8 cellular contexts compared by ENCODE assay signal in the genomic region with DNA sequence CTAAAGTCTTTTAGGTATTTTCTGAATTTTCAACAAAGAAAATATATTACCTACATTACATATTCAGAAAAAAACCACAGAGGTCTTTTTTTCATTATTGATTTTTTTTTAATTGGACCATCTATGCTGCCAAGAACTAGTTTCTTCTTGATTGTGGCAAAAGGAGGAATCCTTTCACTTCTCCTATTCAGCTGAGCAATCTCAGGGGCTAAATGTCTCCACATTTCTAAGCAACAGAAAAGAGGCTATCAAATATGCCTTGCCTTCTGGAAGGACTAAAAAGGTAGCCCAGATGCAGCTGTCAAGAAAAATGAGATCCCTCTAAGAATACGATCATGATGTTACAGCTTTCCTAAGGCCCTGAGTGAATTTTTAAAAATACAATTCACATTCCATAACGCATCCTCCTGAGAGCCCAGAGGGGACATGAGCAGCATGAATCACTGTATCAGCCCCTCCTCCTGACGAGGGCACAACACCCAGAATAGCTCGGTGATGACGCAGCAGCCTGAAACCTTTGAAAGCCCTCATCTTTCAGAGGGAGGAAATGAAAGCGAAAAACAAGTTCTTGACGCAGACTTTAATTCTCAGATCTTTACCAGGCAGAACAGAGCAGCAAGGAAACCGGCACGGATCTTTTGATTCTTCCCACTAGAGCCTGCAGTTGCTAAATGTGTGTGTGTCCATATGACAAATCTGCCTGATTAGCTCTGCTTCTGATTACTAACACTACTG. TPM values are rescaled to one million over a fixed set of nuclear protein-coding genes. Genes with fewer than 3 reads are reported as not detected.
A peak's percentile ranks its signal among the peaks of the same experiment; 100 is the strongest.
DNase-seq lines count a peak whose midpoint lies in the region; ATAC-seq, FAIRE-seq and TF ChIP-seq lines count a peak whose summit lies in the region.

No MANE protein-coding gene starts in this region.

- TF ChIP-seq EP300 in stomach (IDR thresholded peaks at IDR 0.05): peak; percentile 28

- H3K9me3 ChIP-seq in RWPE2 (ENCODE audit: severe bottlenecking): no peaks in the 10 kb centered on the region
- no peaks in the 10 kb centered on the region for H3K9me3 ChIP-seq in neuron (ENCODE audit: low read length)
- no peaks in the 10 kb centered on the region for H3K9me3 ChIP-seq in stomach

- TF ChIP-seq CTCF in RWPE2 (IDR thresholded peaks at IDR 0.05; ENCODE audit: poor library complexity, severe bottlenecking): no peak
- TF ChIP-seq CTCF in foreskin fibroblast (IDR thresholded peaks at IDR 0.05; ENCODE audit: low read depth, low read length): no peak
- TF ChIP-seq CTCF in stomach (IDR thresholded peaks at IDR 0.05): no peak

- 6 to 34% (median 25%) methylated on average over 9 of the region's 9 CpGs for WGBS in stomach, 5 donors

- H3K4me3 ChIP-seq in RWPE2 (ENCODE audit: severe bottlenecking) (peak overlapping the region; percentile 11), foreskin fibroblast (ENCODE audit: low read depth in 1 of 2, low read length in 2 of 2) (peak overlapping the region; percentile 51 to 59), neuron (ENCODE audit: low read length) (peak overlapping the region; percentile 48), stomach (peak overlapping the region in 3 of 4 donors; percentile 6 to 36 (median 34))

- peak overlapping the region; percentile 65 for H2AFZ ChIP-seq in neuron (ENCODE audit: low read depth, low read length)

- FAIRE-seq in GM19239 (lab: Jason Lieb, UNC): peak; percentile 98

- peak overlapping the region; percentile 88 for H3K27ac ChIP-seq in RWPE2 (ENCODE audit: poor library complexity, severe bottlenecking)
- peak overlapping the region; percentile 66 to 90 (median 83) for H3K27ac ChIP-seq in stomach

- ATAC-seq in HG03439 (IDR thresholded peaks at IDR 0.05; ENCODE audit: unreplicated experiment) (peak; percentile 89), RWPE2 (ENCODE audit: low read depth) (peak; percentile 99)

- peak in 1 of 4 donors; percentile 19 for TF ChIP-seq POLR2A in stomach (IDR thresholded peaks at IDR 0.05)

- DNase-seq in AG08395 (ENCODE audit: low spot score) (peak; percentile 94), GM19239 (ENCODE audit: insufficient read length, low spot score) (no peak), RWPE2 (ENCODE audit: low spot score) (peak; percentile 96), foreskin fibroblast (peak; percentile 97 to 98), stomach (peak; percentile 77)
- DNase-seq in activated gamma-delta T cell treated with anti-CD3 and anti-CD28 coated beads, Interleukin-2, amount 50 U/mL, for 16 hours (ENCODE audit: low read depth): peak; percentile 78

- intact Hi-C loops in stomach (cut with DNase I; ENCODE audit: low total_unique reads): no loop called here

- H3K4me1 ChIP-seq in RWPE2 (ENCODE audit: insufficient read depth, poor library complexity, severe bottlenecking) (peaks cover 21% of the 10 kb centered on the region), neuron (ENCODE audit: insufficient read depth, low read length) (peaks cover 17% of the 10 kb centered on the region), stomach (peaks cover 9 to 31% (median 11%) of the 10 kb centered on the region in 4 donors)

- H3K36me3 ChIP-seq in RWPE2 (ENCODE audit: low read depth) (peaks cover 19% of the 10 kb centered on the region), neuron (ENCODE audit: insufficient read depth, low read length) (no peaks in the 10 kb centered on the region), stomach (peaks cover 0 to 28% (median 20%) of the 10 kb centered on the region in 4 donors)

- H3K27me3 ChIP-seq in RWPE2 (ENCODE audit: insufficient read depth, poor library complexity, severe bottlenecking) (no peaks in the 10 kb centered on the region), neuron (ENCODE audit: insufficient read depth, low read length) (no peaks in the 10 kb centered on the region), stomach (no peaks in the 10 kb centered on the region)

RNA-seq across cellular contexts. Expression of a gene that starts 24.6 kb away (rescaled TPM):
- 10 to 100 TPM; 15.2 to 96.8 (median 67.0) TPM for total RNA-seq in stomach
- 1 to 10 TPM; 5.4 to 6.5 (median 6.1) TPM for polyA plus RNA-seq in stomach

RNA-seq across cellular contexts. Expression of a gene that starts 37.5 kb away (rescaled TPM):
- total RNA-seq in stomach: 10 to 100 TPM; 26.3 to 47.0 (median 38.5) TPM
- polyA plus RNA-seq in stomach: 10 to 100 TPM in 2 of 3 donors, 1 to 10 TPM in 1; 9.4 to 21.1 (median 15.5) TPM
